Comparison of ENCODE assay signal across 13 cellular contexts in genomic region chr9:105158898-105159297, GRCh38.
A peak's percentile ranks its signal among the peaks of the same experiment; 100 is the strongest.
DNase-seq lines count a peak whose midpoint lies in the region; ATAC-seq, FAIRE-seq and TF ChIP-seq lines count a peak whose summit lies in the region.
"Had no signal": no experiment of that assay in that cellular context is flagged by ENCODE, and none has a peak within 500 bp of the region (broad histone marks: within the 10 kb centered on the region; RNA-seq: fewer than 3 reads in every experiment).

No MANE protein-coding gene starts in this region.

- TF ChIP-seq CTCF in D721Med (IDR thresholded peaks at IDR 0.05; ENCODE audit: insufficient read depth, missing control alignments) = no peak
- TF ChIP-seq CTCF in GM13977 (IDR thresholded peaks at IDR 0.05; ENCODE audit: extremely low read depth, insufficient read depth, missing control alignments) = no peak

- DNase-seq in DMS 273 (lab: John Stamatoyannopoulos, UW; ENCODE audit: unreplicated experiment) (peak; percentile 64), DMS 273 treated with DMSO at 0.1 percent for 48 hours (lab: John Stamatoyannopoulos, UW) (no peak), D721Med (ENCODE audit: insufficient read length, low spot score) (no peak), NCI-H524 treated with DMSO at 0.1 percent for 48 hours (lab: John Stamatoyannopoulos, UW) (peak; percentile 27), OCI-M1 (lab: John Stamatoyannopoulos, UW) (peak; percentile 6), GM13977 (ENCODE audit: low spot score) (no peak), kidney tubule cell (ENCODE audit: low spot score) (no peak)
- DNase-seq in stimulated activated naive CD8-positive, alpha-beta T cell treated with anti-CD3 and anti-CD28 coated beads, Interleukin-15, Interleukin-2, amounts not matched to agents 100 U/mL and 50 U/mL, for 24 hours = no peak
- DNase-seq: CD4-positive, CD25-positive, alpha-beta regulatory T cell; NCI-H1048; NCI-H187 treated with DMSO at 0.1 percent for 48 hours; T-helper 1 cell had no signal

- peak; percentile 63 for FAIRE-seq in D721Med (lab: Jason Lieb, UNC)

- in situ Hi-C loops in GM13977 (cut with MboI; ENCODE audit: low pct_unique_long_range_greater_than_20kb, low sequenced_read_pairs, unreplicated experiment) = loop anchor here (10.0 kb wide), 1 partner anchor 294 kb away; no protein-coding TSS in a partner anchor

- ATAC-seq in stimulated activated naive CD8-positive, alpha-beta T cell treated with anti-CD3 and anti-CD28 coated beads, Interleukin-15, Interleukin-2, amounts not matched to agents 100 U/mL and 50 U/mL, for 24 hours = no peak
- ATAC-seq: Right ventricle myocardium inferior had no signal

Comparison
In these comparisons a context has a peak if more than half of its experiments do, and no peak if none do; other contexts are left out.
1. DNase-seq: peak in DMS 273 (single experiment), NCI-H524 treated with DMSO at 0.1 percent for 48 hours (single experiment) and OCI-M1 (single experiment); none in DMS 273 treated with DMSO at 0.1 percent for 48 hours (single experiment), D721Med (single experiment), stimulated activated naive CD8-positive, alpha-beta T cell treated with anti-CD3 and anti-CD28 coated beads, Interleukin-15, Interleukin-2, amounts not matched to agents 100 U/mL and 50 U/mL, for 24 hours (single experiment), GM13977 (single experiment) and kidney tubule cell (single experiment).